ENCODE assay signal across 9 cellular contexts in genomic region chr10:94630017-94630688, GRCh38. TPM values are rescaled to one million over a fixed set of nuclear protein-coding genes. Genes with fewer than 3 reads are reported as not detected.
DNase-seq lines count a peak whose midpoint lies in the region; ATAC-seq, FAIRE-seq and TF ChIP-seq lines count a peak whose summit lies in the region.
"Had no signal": no experiment of that assay in that cellular context is flagged by ENCODE, and none has a peak within 500 bp of the region (broad histone marks: within the 10 kb centered on the region; RNA-seq: fewer than 3 reads in every experiment).

No MANE protein-coding gene starts in this region.

- H3K4me3 ChIP-seq in PC-3 (ENCODE audit: low read length), result no peak overlapping the region
- H3K4me3 ChIP-seq in small intestine (ENCODE audit: low read depth in 1 of 2, low read length in 2 of 2), result no peak overlapping the region
- no peak overlapping the region for H3K4me3 ChIP-seq in stomach

- no peaks in the 10 kb centered on the region for H3K4me1 ChIP-seq in PC-3 (ENCODE audit: insufficient read depth, low read length)
- no peaks in the 10 kb centered on the region for H3K4me1 ChIP-seq in small intestine (ENCODE audit: control insufficient read depth in 2 of 2, insufficient read depth in 1 of 2, low read depth in 1 of 2, low read length in 1 of 2)
- H3K4me1 ChIP-seq in stomach, result no peaks in the 10 kb centered on the region

- no TSS peak for BruUV-seq in PC-3 (replicated peaks; lab: Mats Ljungman, UMichigan)

- H3K9me3 ChIP-seq in PC-3 (ENCODE audit: low read length) (no peaks in the 10 kb centered on the region), small intestine (ENCODE audit: control insufficient read depth, low read depth) (no peaks in the 10 kb centered on the region), stomach (peaks cover 5 to 28% (median 13%) of the 10 kb centered on the region in 4 donors)

- 25 to 30% (median 28%) methylated on average over 4 of the region's 4 CpGs for WGBS in small intestine, 3 donors
- WGBS in stomach, 5 donors, result 19 to 27% (median 24%) methylated on average over 4 of the region's 4 CpGs

- H3K27me3 ChIP-seq in PC-3 (ENCODE audit: low read length) (no peaks in the 10 kb centered on the region), small intestine (ENCODE audit: control insufficient read depth in 2 of 2, insufficient read depth in 2 of 2, low read length in 2 of 2) (no peaks in the 10 kb centered on the region), stomach (no peaks in the 10 kb centered on the region)

- peak; percentile 68 for TF ChIP-seq CTCF in PC-3 (conservative IDR thresholded peaks at IDR 0.05; ENCODE audit: low read depth, low read length)
- peak in 3 of 7 experiments; percentile 40 to 64 (median 53) for TF ChIP-seq CTCF in stomach (IDR thresholded peaks at IDR 0.05)

- H3K36me3 ChIP-seq in PC-3 (ENCODE audit: low read depth, low read length) (no peaks in the 10 kb centered on the region), small intestine (ENCODE audit: control insufficient read depth in 2 of 2, insufficient read depth in 2 of 2, low read length in 2 of 2) (no peaks in the 10 kb centered on the region), stomach (no peaks in the 10 kb centered on the region)

- no peak overlapping the region for H3K9ac ChIP-seq in PC-3 (ENCODE audit: low read length)

- in situ Hi-C loops in Caki2 (cut with HindIII; ENCODE audit: low pct_unique_long_range_greater_than_20kb, low sequenced_read_pairs), result no loop called here

- TF ChIP-seq EP300 in stomach (IDR thresholded peaks at IDR 0.05), result no peak

- H3K9me2 ChIP-seq in PC-3 (replicated peaks; ENCODE audit: low read length), result no peaks in the 10 kb centered on the region

- intact Hi-C loops in PC-3 (cut with micrococcal nuclease) (no loop called here), stomach (cut with DNase I; ENCODE audit: low total_unique reads) (no loop called here)

- POLR2A ChIA-PET in PC-3 (lab: Charles Lee; ENCODE audit: unreplicated experiment), result no interaction called here

- DNase-seq in Caki2 (ENCODE audit: low read depth), result peak; percentile 6
- DNase-seq in H54 (ENCODE audit: insufficient read length, low spot score), result peak; percentile 14
- peak; percentile 46 for DNase-seq in PC-3
- DNase-seq in fibroblast of gingiva (ENCODE audit: low read depth), result peak; percentile 15
- DNase-seq in small intestine, result peak; percentile 60
- no peak for DNase-seq in OCI-M2 (lab: John Stamatoyannopoulos, UW; ENCODE audit: unreplicated experiment)
- DNase-seq in stomach, result no peak
- DNase-seq in activated T-cell treated with anti-CD3 and anti-CD28 coated beads for 4 hours, result no peak

- H2AFZ ChIP-seq in PC-3 (ENCODE audit: low read length), result no peak overlapping the region

- H4K20me1 ChIP-seq in PC-3 (ENCODE audit: low read length), result no peaks in the 10 kb centered on the region

- no peak overlapping the region for H3K27ac ChIP-seq in PC-3 (ENCODE audit: low read length)
- no peak overlapping the region for H3K27ac ChIP-seq in small intestine (ENCODE audit: low read depth in 1 of 2, low read length in 1 of 2)
- H3K27ac ChIP-seq in stomach, result no peak overlapping the region

- no peak for ATAC-seq in PC-3
- ATAC-seq: naive thymus-derived CD4-positive, alpha-beta T cell had no signal

- CTCF ChIA-PET in PC-3 (lab: Charles Lee), result no interaction called here

- H3K4me2 ChIP-seq in PC-3 (ENCODE audit: low read length), result no peak overlapping the region

- FAIRE-seq in H54 (lab: Jason Lieb, UNC) (peak; percentile 90), small intestine (lab: Jason Lieb, UNC) (no peak)

- no peaks in the 10 kb centered on the region for H3K79me2 ChIP-seq in PC-3 (ENCODE audit: low read length)

- no peaks in the 10 kb centered on the region for H3F3A ChIP-seq in PC-3 (ENCODE audit: low read length, unreplicated experiment)

- TF ChIP-seq POLR2A in H54 (IDR thresholded peaks at IDR 0.05; ENCODE audit: low read depth, low read length) (no peak), stomach (IDR thresholded peaks at IDR 0.05) (no peak)

RNA-seq across cellular contexts. Expression of gene CYP2C18, which starts 53.4 kb away (rescaled TPM):
- not detected in 2 replicates for total RNA-seq in Caki2 (2014; rRNA removed; shearing (Covaris generic); ENCODE audit: low replicate concordance)
- not detected in 2 replicates for total RNA-seq in PC-3 (2014; rRNA removed)
- polyA plus RNA-seq in small intestine, result 10 to 100 TPM; 17.1 to 91.9 (median 69.7) TPM
- 10 to 100 TPM in 4 of 5 donors, 1 to 10 TPM in 1; 5.5 to 66.8 (median 25.9) TPM for total RNA-seq in stomach
- polyA plus RNA-seq in stomach, result 10 to 100 TPM in 1 of 3 donors, 1 to 10 TPM in 2; 3.6 to 12.7 (median 9.1) TPM
- total RNA-seq: naive thymus-derived CD4-positive, alpha-beta T cell had no signal
- polyA plus RNA-seq: naive thymus-derived CD4-positive, alpha-beta T cell had no signal

Comparison
In these comparisons a context has a peak if more than half of its experiments do, and no peak if none do; other contexts are left out.
1. DNase-seq: peak in Caki2 (single experiment), H54 (single experiment), PC-3 (single experiment), fibroblast of gingiva (single experiment) and small intestine (single experiment); none in OCI-M2 (single experiment), stomach (single experiment) and activated T-cell treated with anti-CD3 and anti-CD28 coated beads for 4 hours (single experiment).